Comparison of ENCODE assay signal across 11 cellular contexts in genomic region chr17:31067699-31068184, GRCh38. TPM values are rescaled to one million over a fixed set of nuclear protein-coding genes. Genes with fewer than 3 reads are reported as not detected.
DNase-seq lines count a peak whose midpoint lies in the region; ATAC-seq and TF ChIP-seq lines count a peak whose summit lies in the region.
"Had no signal": no experiment of that assay in that cellular context is flagged by ENCODE, and none has a peak within 500 bp of the region (broad histone marks: within the 10 kb centered on the region; RNA-seq: fewer than 3 reads in every experiment).

No MANE protein-coding gene starts in this region.

- no peak overlapping the region for H3K4me3 ChIP-seq in astrocyte of the cerebellum (ENCODE audit: low read depth, low read length)

- peaks cover 0 to 3% of the 10 kb centered on the region in 2 donors for H3K4me1 Mint-ChIP-seq in natural killer cell treated with Interleukin-12 subunit alpha and Interleukin-12 subunit beta and Interleukin-15 and Interleukin-18, amount 100 ng/mL, for 72 hours (ENCODE audit: low read depth in 2 of 2)
- H3K4me1 Mint-ChIP-seq in natural killer cell: no peaks in the 10 kb centered on the region
- H3K4me1 Mint-ChIP-seq: activated B cell treated with CpG ODN at 0.5 μM for 24 hours had no signal

- no peak for DNase-seq in natural killer cell treated with Interleukin-12 subunit alpha and Interleukin-12 subunit beta and Interleukin-15 and Interleukin-18, amount 100 ng/mL, for 72 hours (ENCODE audit: low spot score)
- DNase-seq in natural killer cell: no peak
- peak; percentile 47 for DNase-seq in astrocyte of the cerebellum (ENCODE audit: low read depth)
- DNase-seq in left kidney (ENCODE audit: low read depth, low spot score): peak; percentile 9
- DNase-seq in NCI-H2196 (lab: John Stamatoyannopoulos, UW; ENCODE audit: unreplicated experiment): no peak
- no peak for DNase-seq in NCI-H2081 treated with DMSO at 0.1 percent for 48 hours (lab: John Stamatoyannopoulos, UW)
- DNase-seq in stimulated activated naive CD4-positive, alpha-beta T cell treated with Interleukin-2 at 50 U/mL for 16 hours (lab: John Stamatoyannopoulos, UW): no peak
- DNase-seq: KG1 had no signal

- intact Hi-C loops in natural killer cell (cut with micrococcal nuclease): loop anchor here (2.0 kb wide), 1 partner anchor 97 kb away; the partner anchor contains the start of gene RNF135

- H3K4me3 Mint-ChIP-seq in natural killer cell treated with Interleukin-12 subunit alpha and Interleukin-12 subunit beta and Interleukin-15 and Interleukin-18, amount 100 ng/mL, for 72 hours: no peak overlapping the region
- H3K4me3 Mint-ChIP-seq in natural killer cell: no peak overlapping the region
- H3K4me3 Mint-ChIP-seq: activated B cell treated with CpG ODN at 0.5 μM for 24 hours, endodermal cell had no signal

- peaks cover 0 to 8% of the 10 kb centered on the region in 2 donors for H3K27me3 Mint-ChIP-seq in natural killer cell treated with Interleukin-12 subunit alpha and Interleukin-12 subunit beta and Interleukin-15 and Interleukin-18, amount 100 ng/mL, for 72 hours
- H3K27me3 Mint-ChIP-seq in natural killer cell (ENCODE audit: low read depth in 2 of 2): no peaks in the 10 kb centered on the region
- H3K27me3 Mint-ChIP-seq: activated B cell treated with CpG ODN at 0.5 μM for 24 hours had no signal

- H3K27ac Mint-ChIP-seq in natural killer cell treated with Interleukin-12 subunit alpha and Interleukin-12 subunit beta and Interleukin-15 and Interleukin-18, amount 100 ng/mL, for 72 hours: no peak overlapping the region
- H3K27ac Mint-ChIP-seq in natural killer cell: no peak overlapping the region
- H3K27ac Mint-ChIP-seq: activated B cell treated with CpG ODN at 0.5 μM for 24 hours, endodermal cell had no signal

- H3K9me3 Mint-ChIP-seq in natural killer cell treated with Interleukin-12 subunit alpha and Interleukin-12 subunit beta and Interleukin-15 and Interleukin-18, amount 100 ng/mL, for 72 hours: no peaks in the 10 kb centered on the region
- H3K9me3 Mint-ChIP-seq in natural killer cell: no peaks in the 10 kb centered on the region
- H3K9me3 Mint-ChIP-seq: activated B cell treated with CpG ODN at 0.5 μM for 24 hours, endodermal cell had no signal

- peak; percentile 71 to 75 for ATAC-seq in natural killer cell treated with Interleukin-12 subunit alpha and Interleukin-12 subunit beta and Interleukin-15 and Interleukin-18, amount 100 ng/mL, for 72 hours
- ATAC-seq in natural killer cell: no peak
- no peak for ATAC-seq in HG02642 (IDR thresholded peaks at IDR 0.05; ENCODE audit: poor library complexity, unreplicated experiment)

- TF ChIP-seq CTCF in natural killer cell (IDR thresholded peaks at IDR 0.05): no peak
- TF ChIP-seq CTCF in astrocyte of the cerebellum (IDR thresholded peaks at IDR 0.05; ENCODE audit: low read depth, low read length, missing control alignments): no peak

- in situ Hi-C loops in astrocyte of the cerebellum (cut with HindIII; ENCODE audit: low sequenced_read_pairs): no loop called here

- no peaks in the 10 kb centered on the region for H3K36me3 Mint-ChIP-seq in natural killer cell treated with Interleukin-12 subunit alpha and Interleukin-12 subunit beta and Interleukin-15 and Interleukin-18, amount 100 ng/mL, for 72 hours
- H3K36me3 Mint-ChIP-seq in natural killer cell: no peaks in the 10 kb centered on the region

RNA-seq across cellular contexts. Expression of gene NF1, which starts 27.0 kb away (rescaled TPM):
- 10 to 100 TPM; 34.6 to 45.1 TPM for total RNA-seq in natural killer cell treated with Interleukin-12 subunit alpha and Interleukin-12 subunit beta and Interleukin-15 and Interleukin-18, amount 100 ng/mL, for 72 hours
- 10 to 100 TPM; 30.3 to 40.7 (median 38.8) TPM for total RNA-seq in natural killer cell

Comparison
In these comparisons a context has a peak if more than half of its experiments do, and no peak if none do; other contexts are left out.
1. ATAC-seq: peak in natural killer cell treated with Interleukin-12 subunit alpha and Interleukin-12 subunit beta and Interleukin-15 and Interleukin-18, amount 100 ng/mL, for 72 hours (2 of 2); none in natural killer cell (0 of 3) and HG02642 (single experiment).
2. DNase-seq: peak in astrocyte of the cerebellum (single experiment) and left kidney (single experiment); none in natural killer cell treated with Interleukin-12 subunit alpha and Interleukin-12 subunit beta and Interleukin-15 and Interleukin-18, amount 100 ng/mL, for 72 hours (single experiment), natural killer cell (single experiment), NCI-H2196 (single experiment), NCI-H2081 treated with DMSO at 0.1 percent for 48 hours (single experiment) and stimulated activated naive CD4-positive, alpha-beta T cell treated with Interleukin-2 at 50 U/mL for 16 hours (single experiment).